In the genomic region with DNA sequence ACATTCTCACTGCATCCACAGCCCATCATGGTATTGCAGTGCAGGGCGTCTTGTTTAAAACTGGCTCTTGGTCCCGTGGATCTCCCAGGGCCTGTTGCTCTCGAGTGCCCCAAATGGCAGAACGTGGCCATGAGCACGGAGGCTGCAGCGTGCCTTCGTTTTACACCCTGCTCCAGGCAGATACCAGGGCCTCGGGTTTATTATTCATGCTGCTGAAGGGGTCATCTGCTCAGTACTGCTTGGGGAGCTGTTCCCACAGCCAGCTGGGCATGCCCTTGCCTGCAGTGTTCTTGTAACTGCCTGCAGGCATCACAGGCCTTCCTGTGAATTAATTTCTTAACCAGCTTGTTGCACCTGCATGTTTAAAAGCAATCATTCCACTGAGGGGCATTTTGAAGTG, we compare ENCODE assay signal across 9 cellular contexts.
DNase-seq lines count a peak whose midpoint lies in the region; ATAC-seq and TF ChIP-seq lines count a peak whose summit lies in the region.
"Had no signal": no experiment of that assay in that cellular context is flagged by ENCODE, and none has a peak within 500 bp of the region (broad histone marks: within the 10 kb centered on the region; RNA-seq: fewer than 3 reads in every experiment).

No MANE protein-coding gene starts in this region.

- peak overlapping the region; percentile 92 for H3K27ac Mint-ChIP-seq in activated T-helper 1 cell treated with anti-CD3 and anti-CD28 coated beads, Interleukin-12 subunit alpha, Interleukin-12 subunit beta, Interleukin-2, Interleukin-4 antibody, amounts not matched to agents 30 ng/mL and 10 ng/mL and 1 ng/mL, durations not matched to agents 14 hours and 24 hours and 36 hours

- H3K27ac ChIP-seq in gastroesophageal sphincter: peak overlapping the region in 1 of 4 donors; percentile 21

- H3K4me3 ChIP-seq in BE2C (ENCODE audit: low read depth, low read length) (no peak overlapping the region), gastroesophageal sphincter (no peak overlapping the region)
- H3K4me3 ChIP-seq: GM12878 had no signal

- TF ChIP-seq EP300 in gastroesophageal sphincter (IDR thresholded peaks at IDR 0.05): no peak

- no peak for TF ChIP-seq POLR2A in gastroesophageal sphincter (IDR thresholded peaks at IDR 0.05)

- H3K4me1 ChIP-seq in BE2C (peaks cover 37% of the 10 kb centered on the region), gastroesophageal sphincter (peaks cover 0 to 45% (median 14%) of the 10 kb centered on the region in 3 donors)

- H3K4me1 Mint-ChIP-seq in activated T-helper 1 cell treated with anti-CD3 and anti-CD28 coated beads, Interleukin-12 subunit alpha, Interleukin-12 subunit beta, Interleukin-2, Interleukin-4 antibody, amounts not matched to agents 30 ng/mL and 10 ng/mL and 1 ng/mL, durations not matched to agents 14 hours and 24 hours and 36 hours (ENCODE audit: low read depth): peaks cover 86% of the 10 kb centered on the region

- ATAC-seq in gastroesophageal sphincter: peak; percentile 28
- ATAC-seq in HG03457 (IDR thresholded peaks at IDR 0.05; ENCODE audit: unreplicated experiment): no peak
- no peak for ATAC-seq in GM21737 (IDR thresholded peaks at IDR 0.05; ENCODE audit: unreplicated experiment)
- ATAC-seq: GM12878 had no signal

- H3K36me3 ChIP-seq in BE2C: peaks cover 3% of the 10 kb centered on the region; the same call in 1 of the 2 replicates
- peaks cover 0 to 28% of the 10 kb centered on the region in 2 donors for H3K36me3 ChIP-seq in gastroesophageal sphincter

- H3K27me3 Mint-ChIP-seq in activated T-helper 1 cell treated with anti-CD3 and anti-CD28 coated beads, Interleukin-12 subunit alpha, Interleukin-12 subunit beta, Interleukin-2, Interleukin-4 antibody, amounts not matched to agents 30 ng/mL and 10 ng/mL and 1 ng/mL, durations not matched to agents 14 hours and 24 hours and 36 hours (ENCODE audit: insufficient read depth): no peaks in the 10 kb centered on the region

- H3K4me3 Mint-ChIP-seq in activated T-helper 1 cell treated with anti-CD3 and anti-CD28 coated beads, Interleukin-12 subunit alpha, Interleukin-12 subunit beta, Interleukin-2, Interleukin-4 antibody, amounts not matched to agents 30 ng/mL and 10 ng/mL and 1 ng/mL, durations not matched to agents 14 hours and 24 hours and 36 hours: peak overlapping the region; percentile 65

- TF ChIP-seq CTCF in BE2C (IDR thresholded peaks at IDR 0.05; ENCODE audit: low read depth, low read length) (peak; percentile 85), gastroesophageal sphincter (IDR thresholded peaks at IDR 0.05) (peak in 3 of 4 experiments; percentile 17 to 53 (median 49))

- intact Hi-C loops in activated T-helper 1 cell treated with anti-CD3 and anti-CD28 coated beads, Interleukin-12 subunit alpha, Interleukin-12 subunit beta, Interleukin-2, Interleukin-4 antibody, amounts not matched to agents 30 ng/mL and 10 ng/mL and 1 ng/mL, durations not matched to agents 14 hours and 24 hours and 36 hours (cut with micrococcal nuclease): no loop called here

- peaks cover 60% of the 10 kb centered on the region for H3K36me3 Mint-ChIP-seq in activated T-helper 1 cell treated with anti-CD3 and anti-CD28 coated beads, Interleukin-12 subunit alpha, Interleukin-12 subunit beta, Interleukin-2, Interleukin-4 antibody, amounts not matched to agents 30 ng/mL and 10 ng/mL and 1 ng/mL, durations not matched to agents 14 hours and 24 hours and 36 hours (ENCODE audit: low read depth)

- WGBS in gastroesophageal sphincter (ENCODE audit: low coverage in 1 of 2), 2 donors: 46% methylated on average over 6 of the region's 8 CpGs; no CpG with 5 or more reads in 1 of the 2 donors

- H3K9me3 Mint-ChIP-seq in activated T-helper 1 cell treated with anti-CD3 and anti-CD28 coated beads, Interleukin-12 subunit alpha, Interleukin-12 subunit beta, Interleukin-2, Interleukin-4 antibody, amounts not matched to agents 30 ng/mL and 10 ng/mL and 1 ng/mL, durations not matched to agents 14 hours and 24 hours and 36 hours: peaks cover 15% of the 10 kb centered on the region

- H3K27me3 ChIP-seq in BE2C (no peaks in the 10 kb centered on the region), gastroesophageal sphincter (no peaks in the 10 kb centered on the region)

- H3K9me3 ChIP-seq in BE2C: no peaks in the 10 kb centered on the region
- no peaks in the 10 kb centered on the region for H3K9me3 ChIP-seq in gastroesophageal sphincter

- DNase-seq in BE2C (peak; percentile 81), NCI-H146 treated with DMSO at 0.1 percent for 48 hours (lab: John Stamatoyannopoulos, UW; ENCODE audit: unreplicated experiment) (peak; percentile 25), NCI-H2227 treated with DMSO at 0.1 percent for 48 hours (lab: John Stamatoyannopoulos, UW) (no peak)
- peak; percentile 52 for DNase-seq in activated T-helper 1 cell treated with anti-CD3 and anti-CD28 coated beads, Interleukin-12 subunit alpha, Interleukin-12 subunit beta, Interleukin-2, Interleukin-4 antibody, amounts not matched to agents 30 ng/mL and 10 ng/mL and 1 ng/mL, durations not matched to agents 14 hours and 24 hours and 36 hours (ENCODE audit: low spot score)
- DNase-seq in stimulated activated CD4-positive, alpha-beta T cell treated with anti-CD3 and anti-CD28 coated beads, TNF-alpha, amount 100 ng/mL, for 1 hour (ENCODE audit: low read depth in 3 of 3, low spot score in 1 of 3): peak; percentile 17 to 38 (median 26)
